ENCODE assay signal across 16 cellular contexts in the genomic region with DNA sequence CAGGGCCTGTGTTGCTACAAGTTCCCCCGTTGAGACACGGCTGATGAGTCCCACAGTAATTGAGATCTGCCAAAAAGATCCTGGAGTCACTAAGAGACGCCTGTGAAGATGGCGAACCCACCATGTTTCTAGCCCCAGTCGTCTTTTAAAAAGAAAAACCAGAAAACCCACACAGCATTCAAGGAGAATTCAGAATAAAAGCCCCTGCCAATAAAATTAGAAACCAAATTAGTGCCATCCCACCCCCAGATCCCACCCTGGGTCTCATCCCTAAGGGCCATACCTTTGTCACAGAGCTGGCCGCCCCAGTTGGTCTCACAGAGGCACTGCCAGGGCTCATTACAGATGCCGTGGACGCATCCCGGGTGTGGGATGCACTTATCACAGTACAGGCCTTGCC. TPM values are rescaled to one million over a fixed set of nuclear protein-coding genes. Genes with fewer than 3 reads are reported as not detected.
DNase-seq lines count a peak whose midpoint lies in the region; ATAC-seq and TF ChIP-seq lines count a peak whose summit lies in the region.
"Had no signal": no experiment of that assay in that cellular context is flagged by ENCODE, and none has a peak within 500 bp of the region (broad histone marks: within the 10 kb centered on the region; RNA-seq: fewer than 3 reads in every experiment).

No MANE protein-coding gene starts in this region.

- H3K14ac ChIP-seq in mesenchymal stem cell (ENCODE audit: low read length in 2 of 2) = no peak overlapping the region

- intact Hi-C loops in left ventricle myocardium inferior (cut with micrococcal nuclease) (no loop called here), Right ventricle myocardium inferior (cut with DNase I) (loop anchor here (5.0 kb wide), 1 partner anchor 40 kb away; no protein-coding TSS in a partner anchor), vagina (cut with DNase I) (no loop called here)

- no peak overlapping the region for H2AFZ ChIP-seq in mesenchymal stem cell (ENCODE audit: low read depth, low read length)

- peak overlapping the region; percentile 87 for H4K91ac ChIP-seq in mesenchymal stem cell (ENCODE audit: low read length)

- TF ChIP-seq CTCF in left ventricle myocardium inferior (IDR thresholded peaks at IDR 0.05; ENCODE audit: borderline replicate concordance) (no peak), vagina (IDR thresholded peaks at IDR 0.05) (no peak)

- H2BK15ac ChIP-seq in mesenchymal stem cell (ENCODE audit: low read depth, poor library complexity, severe bottlenecking) = no peak overlapping the region

- H3K27ac ChIP-seq in left ventricle myocardium inferior (replicated peaks) (peak overlapping the region; percentile 71), mesenchymal stem cell (ENCODE audit: low read length, poor library complexity, severe bottlenecking) (peak overlapping the region; percentile 36), rectal smooth muscle tissue (ENCODE audit: low read depth, low read length) (peak overlapping the region; percentile 78), vagina (peak overlapping the region; percentile 97)
- H3K27ac ChIP-seq: SJSA1 had no signal

- TF ChIP-seq POLR2A in vagina (IDR thresholded peaks at IDR 0.05) = no peak

- no peak overlapping the region for H2BK5ac ChIP-seq in mesenchymal stem cell (ENCODE audit: low read depth, low read length, poor library complexity, severe bottlenecking)

- peak overlapping the region; percentile 63 for H2AK5ac ChIP-seq in mesenchymal stem cell (ENCODE audit: low read length, severe bottlenecking)

- no peaks in the 10 kb centered on the region for H3K9me3 ChIP-seq in left ventricle myocardium inferior (replicated peaks)
- no peaks in the 10 kb centered on the region for H3K9me3 ChIP-seq in mesenchymal stem cell (ENCODE audit: control insufficient read depth, low read length)
- H3K9me3 ChIP-seq in vagina = no peaks in the 10 kb centered on the region
- H3K9me3 ChIP-seq: A549, SJSA1 had no signal

- H3K4me2 ChIP-seq in mesenchymal stem cell (ENCODE audit: low read length, poor library complexity, severe bottlenecking) = no peak overlapping the region
- H3K4me2 ChIP-seq: A549 had no signal

- H3K36me3 ChIP-seq in left ventricle myocardium inferior = peaks cover 76% of the 10 kb centered on the region
- peaks cover 30 to 80% of the 10 kb centered on the region in 2 experiments for H3K36me3 ChIP-seq in mesenchymal stem cell (ENCODE audit: control insufficient read depth in 1 of 2, insufficient read depth in 2 of 2, low read depth in 1 of 2, low read length in 2 of 2)
- peaks cover 43% of the 10 kb centered on the region for H3K36me3 ChIP-seq in rectal smooth muscle tissue (ENCODE audit: control insufficient read depth, insufficient read depth, low read length)
- peaks cover 0 to 72% of the 10 kb centered on the region in 2 donors for H3K36me3 ChIP-seq in vagina

- no peak overlapping the region for H3K23ac ChIP-seq in mesenchymal stem cell (ENCODE audit: low read length in 2 of 2)

- DNase-seq in left ventricle myocardium inferior (no peak), Right ventricle myocardium inferior (ENCODE audit: missing footprints) (no peak), mesenchymal stem cell (no peak), vagina (ENCODE audit: extremely low spot score in 2 of 2) (no peak), MV-4-11 (lab: John Stamatoyannopoulos, UW) (no peak), GF-D8 (lab: John Stamatoyannopoulos, UW) (no peak)
- DNase-seq in stimulated activated CD4-positive, alpha-beta T cell treated with anti-CD3 and anti-CD28 coated beads, Interleukin-2, amount 100 ng/mL, for 48 hours = no peak
- DNase-seq: activated CD4-positive, alpha-beta T cell treated with anti-CD3 and anti-CD28 coated beads for 1 hour; CD4-positive, CD25-positive, alpha-beta regulatory T cell; hippocampal formation; naive B cell; NCI-H524; stimulated activated CD4-positive, alpha-beta T cell treated with anti-CD3 and anti-CD28 coated beads, Interleukin-4, amount 100 ng/mL, for 24 hours had no signal

- H3K4me3 ChIP-seq in left ventricle myocardium inferior (peak overlapping the region; percentile 43), mesenchymal stem cell (ENCODE audit: insufficient read depth in 1 of 2, low read depth in 1 of 2, low read length in 2 of 2) (no peak overlapping the region), rectal smooth muscle tissue (ENCODE audit: low read length) (no peak overlapping the region), vagina (peak overlapping the region in 1 of 2 donors; percentile 3)
- H3K4me3 ChIP-seq: A549, SJSA1 had no signal

- H3K79me1 ChIP-seq in mesenchymal stem cell (replicated peaks; ENCODE audit: low read length, poor library complexity, severe bottlenecking) = peaks cover 12% of the 10 kb centered on the region

- peak overlapping the region; percentile 58 to 78 for H3K18ac ChIP-seq in mesenchymal stem cell (ENCODE audit: low read depth in 1 of 2, low read length in 2 of 2)

- no peak overlapping the region for H4K8ac ChIP-seq in mesenchymal stem cell (ENCODE audit: low read length)

- H3K9ac ChIP-seq in mesenchymal stem cell (ENCODE audit: low read length) (no peak overlapping the region), rectal smooth muscle tissue (ENCODE audit: low read length) (no peak overlapping the region)

- ATAC-seq in Right ventricle myocardium inferior = no peak

- H2BK120ac ChIP-seq in mesenchymal stem cell (ENCODE audit: low read depth, low read length) = peak overlapping the region; percentile 69

- H3K27me3 ChIP-seq in left ventricle myocardium inferior (ENCODE audit: low read depth) = no peaks in the 10 kb centered on the region
- no peaks in the 10 kb centered on the region for H3K27me3 ChIP-seq in mesenchymal stem cell (ENCODE audit: control insufficient read depth in 1 of 2, insufficient read depth in 1 of 2, low read length in 2 of 2)
- H3K27me3 ChIP-seq in rectal smooth muscle tissue (ENCODE audit: control insufficient read depth, insufficient read depth, low read length) = no peaks in the 10 kb centered on the region
- no peaks in the 10 kb centered on the region for H3K27me3 ChIP-seq in vagina
- H3K27me3 ChIP-seq: SJSA1 had no signal

- H2BK12ac ChIP-seq in mesenchymal stem cell (ENCODE audit: low read length in 2 of 2) = no peak overlapping the region

- H3K4me1 ChIP-seq in left ventricle myocardium inferior (peaks cover 90% of the 10 kb centered on the region), mesenchymal stem cell (ENCODE audit: control insufficient read depth, insufficient read depth, low read depth, low read length) (peaks cover 44% of the 10 kb centered on the region), rectal smooth muscle tissue (ENCODE audit: control insufficient read depth, insufficient read depth, low read length) (peaks cover 46% of the 10 kb centered on the region), vagina (peaks cover 87% of the 10 kb centered on the region)

- WGBS in mesenchymal stem cell = 96% methylated on average over 9 of the region's 9 CpGs

- H3K4ac ChIP-seq in mesenchymal stem cell (ENCODE audit: low read depth in 1 of 2, low read length in 2 of 2) = peak overlapping the region in 1 of 2 experiments; percentile 24

RNA-seq across cellular contexts. Expression of gene JAG1, which starts 21.6 kb away (rescaled TPM):
- total RNA-seq in left ventricle myocardium inferior = 20.5 TPM
- total RNA-seq in Right ventricle myocardium inferior = 24.4 TPM
- 13.2 TPM for polyA plus RNA-seq in mesenchymal stem cell (2013, experiment 1 of 2)
- polyA plus RNA-seq in mesenchymal stem cell (2013, experiment 2 of 2) = 12.6 TPM
- total RNA-seq in vagina = 185 TPM

Comparison
In these comparisons a context has a peak if more than half of its experiments do, and no peak if none do; other contexts are left out.
1. H3K27ac ChIP-seq: peak in every context shown above with its lines; median percentile 97 in vagina; 78 in rectal smooth muscle tissue; 71 in left ventricle myocardium inferior; 36 in mesenchymal stem cell.